ENCODE assay signal across 27 cellular contexts in genomic region chr1:22922640-22923039, GRCh38. TPM values are rescaled to one million over a fixed set of nuclear protein-coding genes. Genes with fewer than 3 reads are reported as not detected.
DNase-seq lines count a peak whose midpoint lies in the region; ATAC-seq and TF ChIP-seq lines count a peak whose summit lies in the region.
"Had no signal": no experiment of that assay in that cellular context is flagged by ENCODE, and none has a peak within 500 bp of the region (broad histone marks: within the 10 kb centered on the region; RNA-seq: fewer than 3 reads in every experiment).

No MANE protein-coding gene starts in this region.

- H3F3A ChIP-seq in PC-3 (ENCODE audit: low read length, unreplicated experiment): no peaks in the 10 kb centered on the region

- H3K36me3 ChIP-seq in IMR-90 (ENCODE audit: control insufficient read depth, insufficient read depth, low read length) (no peaks in the 10 kb centered on the region), PC-3 (ENCODE audit: low read depth, low read length) (no peaks in the 10 kb centered on the region)
- H3K36me3 ChIP-seq: BLaER1 treated with 17β-estradiol and CSF1 and Interleukin-3, amounts not matched to agents 10 nM and 100 nM; HAP-1; thoracic aorta had no signal

- no peak overlapping the region for H3K9ac ChIP-seq in IMR-90 (ENCODE audit: low read depth, low read length)
- H3K9ac ChIP-seq in PC-3 (ENCODE audit: low read length): no peak overlapping the region
- H3K9ac ChIP-seq: BLaER1 treated with 17β-estradiol and CSF1 and Interleukin-3, amounts not matched to agents 10 nM and 100 nM had no signal

- peaks cover 6% of the 10 kb centered on the region; the same call in 1 of the 2 replicates for H3K9me3 ChIP-seq in IMR-90 (ENCODE audit: control insufficient read depth, insufficient read depth, low read length)
- no peaks in the 10 kb centered on the region for H3K9me3 ChIP-seq in PC-3 (ENCODE audit: low read length)
- H3K9me3 ChIP-seq: BLaER1 treated with 17β-estradiol and CSF1 and Interleukin-3, amounts not matched to agents 10 nM and 100 nM; Caco-2; HAP-1; thoracic aorta had no signal

- in situ Hi-C loops in IMR-90 (cut with MboI; ENCODE audit: low sequenced_read_pairs): loop anchor here (5.0 kb wide), 1 partner anchor 250 kb away; no protein-coding TSS in a partner anchor

- no peak for TF ChIP-seq RAD21 in IMR-90 (IDR thresholded peaks at IDR 0.05; ENCODE audit: low read length)

- H3K56ac ChIP-seq in IMR-90 (ENCODE audit: extremely low read depth, insufficient read depth, low read length): no peak overlapping the region

- no peak overlapping the region for H4K5ac ChIP-seq in IMR-90 (ENCODE audit: low read depth, low read length)

- H3K14ac ChIP-seq in IMR-90 (replicated peaks; ENCODE audit: low read depth, low read length): no peak overlapping the region

- intact Hi-C loops in IMR-90 (cut with micrococcal nuclease) (no loop called here), PC-3 (cut with micrococcal nuclease) (no loop called here)

- peaks cover 7% of the 10 kb centered on the region for H3K27me3 Mint-ChIP-seq in chondrocyte (ENCODE audit: low read depth)

- H2BK20ac ChIP-seq in IMR-90 (ENCODE audit: low read depth, low read length): no peak overlapping the region

- H3K27me3 ChIP-seq in IMR-90 (ENCODE audit: control insufficient read depth, insufficient read depth, low read length) (peaks cover 12% of the 10 kb centered on the region; the same call in 1 of the 2 replicates), PC-3 (ENCODE audit: low read length) (no peaks in the 10 kb centered on the region)
- H3K27me3 ChIP-seq: BLaER1 treated with 17β-estradiol and CSF1 and Interleukin-3, amounts not matched to agents 10 nM and 100 nM had no signal

- no peaks in the 10 kb centered on the region for H4K20me1 ChIP-seq in IMR-90 (ENCODE audit: insufficient read depth, low read length)
- no peaks in the 10 kb centered on the region for H4K20me1 ChIP-seq in PC-3 (ENCODE audit: low read length)
- H4K20me1 ChIP-seq: BLaER1 treated with 17β-estradiol and CSF1 and Interleukin-3, amounts not matched to agents 10 nM and 100 nM had no signal

- no peak overlapping the region for H4K8ac ChIP-seq in IMR-90 (ENCODE audit: low read depth in 2 of 2, low read length in 2 of 2)

- H4K91ac ChIP-seq in IMR-90 (ENCODE audit: insufficient read depth, low read depth, low read length): no peak overlapping the region

- POLR2A ChIA-PET in IMR-90 (lab: Charles Lee; ENCODE audit: unreplicated experiment): no interaction called here
- POLR2A ChIA-PET in PC-3 (lab: Charles Lee; ENCODE audit: unreplicated experiment): no interaction called here

- no peak overlapping the region for H3K18ac ChIP-seq in IMR-90 (ENCODE audit: low read depth, low read length)

- TF ChIP-seq CTCF in IMR-90 (conservative IDR thresholded peaks at IDR 0.05; ENCODE audit: low read depth, low read length) (no peak), chondrocyte (IDR thresholded peaks at IDR 0.05) (no peak), foreskin fibroblast (IDR thresholded peaks at IDR 0.05; ENCODE audit: low read depth, low read length) (no peak), PC-3 (conservative IDR thresholded peaks at IDR 0.05; ENCODE audit: low read depth, low read length) (no peak)

- H3K4me3 ChIP-seq in IMR-90 (ENCODE audit: insufficient read depth, low read depth, low read length) (no peak overlapping the region), foreskin fibroblast (ENCODE audit: low read depth in 1 of 2, low read length in 2 of 2) (no peak overlapping the region), PC-3 (ENCODE audit: low read length) (no peak overlapping the region)
- H3K4me3 ChIP-seq: BLaER1 treated with 17β-estradiol and CSF1 and Interleukin-3, amounts not matched to agents 10 nM and 100 nM; coronary artery; HAP-1; SK-N-MC; thoracic aorta had no signal

- H2AK9ac ChIP-seq in IMR-90 (replicated peaks; ENCODE audit: low read depth, low read length, poor library complexity): no peak overlapping the region

- H2AFZ ChIP-seq in IMR-90 (replicated peaks; ENCODE audit: low read length, poor library complexity): no peak overlapping the region
- no peak overlapping the region for H2AFZ ChIP-seq in PC-3 (ENCODE audit: low read length)

- H2BK5ac ChIP-seq in IMR-90 (ENCODE audit: low read depth, low read length, poor library complexity, severe bottlenecking): no peak overlapping the region

- no peaks in the 10 kb centered on the region; the same call in 1 of the 2 replicates for H3K9me1 ChIP-seq in IMR-90 (ENCODE audit: insufficient read depth, low read length)

- H3K4ac ChIP-seq in IMR-90 (ENCODE audit: low read depth, low read length): no peak overlapping the region

- no peaks in the 10 kb centered on the region for H3K79me2 ChIP-seq in PC-3 (ENCODE audit: low read length)

- no peaks in the 10 kb centered on the region for H3K79me1 ChIP-seq in IMR-90 (ENCODE audit: low read depth in 1 of 2, low read length in 2 of 2)

- no peak overlapping the region for H2AK5ac ChIP-seq in IMR-90 (ENCODE audit: low read depth, low read length)

- CTCF ChIA-PET in IMR-90 (lab: Yijun Ruan, JAX): no interaction called here
- CTCF ChIA-PET in PC-3 (lab: Charles Lee): no interaction called here

- dilution Hi-C loops in IMR-90 (cut with HindIII; ENCODE audit: low sequenced_read_pairs, unreplicated experiment): no loop called here

- DNase-seq in IMR-90 (peak; percentile 43), chondrocyte (ENCODE audit: low spot score) (peak; percentile 2), foreskin fibroblast (peak; percentile 14 to 52), renal cortical epithelial cell (ENCODE audit: low read depth) (peak; percentile 13), NCI-H1105 treated with DMSO at 0.1 percent for 48 hours (lab: John Stamatoyannopoulos, UW) (no peak), PC-3 (no peak), NCI-H1092 treated with DMSO at 0.1 percent for 48 hours (lab: John Stamatoyannopoulos, UW) (no peak)
- DNase-seq: activated CD4-positive, alpha-beta T cell treated with anti-CD3 and anti-CD28 coated beads, Interleukin-2, amount 50 U/mL, for 48 hours; activated naive CD4-positive, alpha-beta T cell treated with anti-CD3 and anti-CD28 coated beads for 36 hours; amygdala; Caco-2; endodermal cell; Kasumi-1; left colon; mesendoderm; NCI-H1048; NCI-H2029; NCI-H526 treated with DMSO at 0.1 percent for 48 hours; stimulated activated naive CD4-positive, alpha-beta T cell treated with Interleukin-2 at 50 U/mL for 16 hours had no signal

- no peak overlapping the region for H3K23ac ChIP-seq in IMR-90 (ENCODE audit: low read depth, low read length)

- no peak overlapping the region for H3K4me2 ChIP-seq in IMR-90 (ENCODE audit: low read depth, low read length)
- no peak overlapping the region for H3K4me2 ChIP-seq in PC-3 (ENCODE audit: low read length)
- H3K4me2 ChIP-seq: BLaER1 treated with 17β-estradiol and CSF1 and Interleukin-3, amounts not matched to agents 10 nM and 100 nM had no signal

- peaks cover 8% of the 10 kb centered on the region for H3K9me3 Mint-ChIP-seq in chondrocyte (ENCODE audit: low read depth)
- H3K9me3 Mint-ChIP-seq: activated naive CD4-positive, alpha-beta T cell treated with anti-CD3 and anti-CD28 coated beads for 36 hours; endodermal cell had no signal

- no TSS peak for BruUV-seq in IMR-90 (replicated peaks; lab: Mats Ljungman, UMichigan)
- BruUV-seq in PC-3 (replicated peaks; lab: Mats Ljungman, UMichigan): no TSS peak

- H3K27ac Mint-ChIP-seq in chondrocyte (ENCODE audit: unreplicated experiment): no peak overlapping the region
- H3K27ac Mint-ChIP-seq: activated naive CD4-positive, alpha-beta T cell treated with anti-CD3 and anti-CD28 coated beads for 36 hours; endodermal cell had no signal

- H2BK15ac ChIP-seq in IMR-90 (ENCODE audit: low read depth, low read length): no peak overlapping the region

- WGBS in IMR-90 (ENCODE audit: extremely low coverage in 2 of 2, insufficient read length in 1 of 2), 2 experiments: 100% methylated on average over 1 of the region's 1 CpG; no CpG with 5 or more reads in 1 of the 2 experiments

- ATAC-seq in IMR-90 (ENCODE audit: low read depth): no peak
- no peak for ATAC-seq in PC-3
- ATAC-seq: activated CD4-positive, CD25-positive, alpha-beta regulatory T cell treated with anti-CD3 and anti-CD28 coated beads, Interleukin-2, amount 50 U/mL, for 24 hours; left colon had no signal

- no peak overlapping the region for H2BK120ac ChIP-seq in IMR-90 (ENCODE audit: low read depth, low read length)

- H3K4me3 Mint-ChIP-seq in chondrocyte (ENCODE audit: unreplicated experiment): no peak overlapping the region
- H3K4me3 Mint-ChIP-seq: activated naive CD4-positive, alpha-beta T cell treated with anti-CD3 and anti-CD28 coated beads for 36 hours; endodermal cell had no signal

- no peaks in the 10 kb centered on the region for H3K9me2 ChIP-seq in PC-3 (replicated peaks; ENCODE audit: low read length)

- H3K27ac ChIP-seq in IMR-90 (ENCODE audit: insufficient read depth, low read length) (no peak overlapping the region), PC-3 (ENCODE audit: low read length) (no peak overlapping the region)
- H3K27ac ChIP-seq: BLaER1 treated with 17β-estradiol and CSF1 and Interleukin-3, amounts not matched to agents 10 nM and 100 nM; coronary artery; RWPE1; SK-N-MC; thoracic aorta had no signal

- TF ChIP-seq POLR2A in IMR-90 (IDR thresholded peaks at IDR 0.05; ENCODE audit: low read depth, low read length): no peak

- H3K4me1 ChIP-seq in IMR-90 (ENCODE audit: control insufficient read depth, insufficient read depth, low read length) (peaks cover 9% of the 10 kb centered on the region), PC-3 (ENCODE audit: insufficient read depth, low read length) (no peaks in the 10 kb centered on the region)
- H3K4me1 ChIP-seq: Caco-2, HAP-1 had no signal

- no peaks in the 10 kb centered on the region for H3K36me3 Mint-ChIP-seq in chondrocyte (ENCODE audit: low read depth)

- peaks cover 28% of the 10 kb centered on the region for H3K4me1 Mint-ChIP-seq in chondrocyte (ENCODE audit: low read depth)
- H3K4me1 Mint-ChIP-seq: endodermal cell had no signal

TF ChIP-seq in IMR-90, 13 proteins besides CTCF, POLR2A, EP300 and RAD21 (continues in another document):
- TF ChIP-seq RFX5 (IDR thresholded peaks at IDR 0.05; ENCODE audit: low read depth, low read length) (no peak), BHLHE40 (IDR thresholded peaks at IDR 0.05; ENCODE audit: low read depth, low read length) (no peak), CEBPB (IDR thresholded peaks at IDR 0.05; ENCODE audit: low read depth, low read length) (no peak), MAZ (IDR thresholded peaks at IDR 0.05; ENCODE audit: borderline replicate concordance, low read depth, low read length) (no peak)

RNA-seq across cellular contexts. Expression of gene LACTBL1, which starts 50.0 kb away (rescaled TPM):
- total RNA-seq in IMR-90 (2012; rRNA removed) (not detected in 2 replicates), chondrocyte (not detected in 3 replicates), renal cortical epithelial cell (not detected in 2 replicates), PC-3 (2014; rRNA removed) (not detected in 2 replicates)
- polyA plus RNA-seq in IMR-90 (2012; rRNA removed): not detected in 2 replicates
- not detected in 2 replicates for polyA plus RNA-seq in IMR-90 (2012; cell fraction: cytosol; rRNA removed)
- not detected in 2 replicates for polyA plus RNA-seq in IMR-90 (2012; cell fraction: nucleus; rRNA removed; ENCODE audit: low replicate concordance)
- total RNA-seq: activated naive CD4-positive, alpha-beta T cell treated with anti-CD3 and anti-CD28 coated beads for 36 hours; Caco-2; endodermal cell; left colon; T-helper 1 cell treated with Interleukin-12 subunit alpha and Interleukin-12 subunit beta and Interleukin-4 antibody, amounts not matched to agents 30 ng/mL and 1 ng/mL, for 36 hours; thoracic aorta had no signal

Comparison
In these comparisons a context has a peak if more than half of its experiments do, and no peak if none do; other contexts are left out.
1. DNase-seq: peak in IMR-90 (single experiment), chondrocyte (single experiment), foreskin fibroblast (2 of 2) and renal cortical epithelial cell (single experiment); none in NCI-H1105 treated with DMSO at 0.1 percent for 48 hours (single experiment), PC-3 (single experiment) and NCI-H1092 treated with DMSO at 0.1 percent for 48 hours (single experiment).